ENCODE assay signal across 20 cellular contexts in the genomic region with DNA sequence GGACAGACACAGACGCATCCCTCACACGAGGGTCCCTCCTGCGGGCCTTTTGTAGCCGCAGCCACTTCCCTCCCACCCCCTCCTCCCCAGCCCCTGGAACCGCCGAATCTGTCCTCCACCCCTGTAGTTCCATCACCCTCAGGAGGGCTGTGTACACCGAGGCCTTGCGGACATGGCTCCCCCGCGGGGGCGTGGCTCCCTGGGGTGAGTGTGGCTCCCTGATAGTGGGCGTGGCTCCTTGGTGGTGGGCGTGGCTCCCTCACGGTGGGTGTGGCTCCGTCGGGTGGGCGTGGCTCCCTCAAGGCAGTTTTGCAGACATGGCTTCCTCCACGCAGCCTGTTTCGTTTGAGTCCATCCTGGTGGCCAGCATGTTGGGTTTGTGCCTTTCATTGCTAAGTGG.
"Had no signal": no experiment of that assay in that cellular context is flagged by ENCODE, and none has a peak within 500 bp of the region (broad histone marks: within the 10 kb centered on the region; RNA-seq: fewer than 3 reads in every experiment).

No MANE protein-coding gene starts in this region.

- ATAC-seq: gastroesophageal sphincter, left cardiac atrium, lower lobe of right lung had no signal

- H3K36me3 ChIP-seq: esophagus squamous epithelium, gastroesophageal sphincter, left ventricle myocardium inferior, lower lobe of right lung, neutrophil, thyroid gland, vagina had no signal

- H3K27ac ChIP-seq: coronary artery, esophagus squamous epithelium, gastroesophageal sphincter, left ventricle myocardium inferior, lower lobe of right lung, neutrophil, thyroid gland, vagina had no signal

- DNase-seq: effector CD8-positive, alpha-beta T cell; esophagus squamous epithelium; foreskin fibroblast; glutamatergic neuron; immature natural killer cell; left cardiac atrium; left ventricle myocardium inferior; lower lobe of right lung; midbrain; nephron progenitor cell; small intestine; stimulated activated CD4-positive, alpha-beta T cell treated with anti-CD3 and anti-CD28 coated beads, Interleukin-12 subunit alpha, Interleukin-12 subunit beta, amount 100 ng/mL, for 4 hours; stimulated activated naive CD4-positive, alpha-beta T cell treated with Interleukin-2 at 50 U/mL for 16 hours; thyroid gland had no signal

- H3K4me1 Mint-ChIP-seq: immature natural killer cell, memory B cell had no signal

- H3K36me3 Mint-ChIP-seq: immature natural killer cell, memory B cell, type B pancreatic cell had no signal

- H3K27me3 Mint-ChIP-seq: memory B cell had no signal

- H3K4me3 ChIP-seq: coronary artery, esophagus squamous epithelium, gastroesophageal sphincter, left ventricle myocardium inferior, lower lobe of right lung, thyroid gland, vagina had no signal

- H3K4me1 ChIP-seq: esophagus squamous epithelium, gastroesophageal sphincter, left ventricle myocardium inferior, lower lobe of right lung, thyroid gland, vagina had no signal

- H3K27me3 ChIP-seq: esophagus squamous epithelium, neutrophil, thyroid gland, vagina had no signal

- H3K27ac Mint-ChIP-seq: immature natural killer cell, memory B cell, nephron progenitor cell, type B pancreatic cell had no signal

- H3K9me3 Mint-ChIP-seq: type B pancreatic cell had no signal

- H3K9me3 ChIP-seq: neutrophil, thyroid gland, vagina had no signal

- H3K4me3 Mint-ChIP-seq: immature natural killer cell, memory B cell, nephron progenitor cell, type B pancreatic cell had no signal
